Comparison of ENCODE assay signal across 16 cellular contexts in the genomic region with DNA sequence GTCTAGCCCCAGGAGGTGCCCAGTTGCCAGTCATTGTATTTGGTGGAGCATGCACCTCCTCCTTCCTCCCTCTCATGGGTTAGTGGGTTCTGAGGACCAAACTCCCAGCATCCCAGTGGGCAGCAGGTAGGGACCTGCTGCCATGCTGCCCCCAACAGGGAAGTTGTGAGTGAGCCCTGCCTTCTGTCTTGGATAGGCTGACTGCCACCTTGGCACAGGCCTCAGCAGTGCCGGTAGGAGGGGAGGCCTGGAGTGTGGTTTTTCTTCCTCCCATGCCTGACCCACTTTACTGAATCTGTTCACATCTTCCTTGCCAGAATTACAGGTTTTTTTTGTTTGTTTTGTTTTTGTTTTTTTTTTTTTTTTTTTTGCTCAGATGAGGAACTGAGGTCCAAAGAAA. TPM values are rescaled to one million over a fixed set of nuclear protein-coding genes. Genes with fewer than 3 reads are reported as not detected.
DNase-seq lines count a peak whose midpoint lies in the region; ATAC-seq lines count a peak whose summit lies in the region.
"Had no signal": no experiment of that assay in that cellular context is flagged by ENCODE, and none has a peak within 500 bp of the region (broad histone marks: within the 10 kb centered on the region; RNA-seq: fewer than 3 reads in every experiment).

No MANE protein-coding gene starts in this region.

- no peaks in the 10 kb centered on the region for H3K9me3 Mint-ChIP-seq in activated naive CD4-positive, alpha-beta T cell treated with anti-CD3 and anti-CD28 coated beads, Interleukin-2, amount 50 U/mL, for 24 hours

- peaks cover 74% of the 10 kb centered on the region for H3K4me1 Mint-ChIP-seq in activated naive CD4-positive, alpha-beta T cell treated with anti-CD3 and anti-CD28 coated beads, Interleukin-2, amount 50 U/mL, for 24 hours
- peaks cover 70% of the 10 kb centered on the region for H3K4me1 Mint-ChIP-seq in T-helper 17 cell

- peak overlapping the region; percentile 88 for H3K27ac Mint-ChIP-seq in activated naive CD4-positive, alpha-beta T cell treated with anti-CD3 and anti-CD28 coated beads, Interleukin-2, amount 50 U/mL, for 24 hours
- H3K27ac Mint-ChIP-seq in T-helper 17 cell, result peak overlapping the region; percentile 96

- no peaks in the 10 kb centered on the region for H3K9me3 ChIP-seq in T-helper 17 cell (ENCODE audit: control insufficient read depth, low read length, poor library complexity, severe bottlenecking)
- H3K9me3 ChIP-seq: pancreas, SJCRH30, tibial nerve had no signal

- ATAC-seq in T-helper 17 cell, result peak; percentile 44
- no peak for ATAC-seq in GM18907 (IDR thresholded peaks at IDR 0.05; ENCODE audit: unreplicated experiment)
- ATAC-seq in GM19023 (IDR thresholded peaks at IDR 0.05; ENCODE audit: unreplicated experiment), result no peak

- no peaks in the 10 kb centered on the region for H3K27me3 Mint-ChIP-seq in activated naive CD4-positive, alpha-beta T cell treated with anti-CD3 and anti-CD28 coated beads, Interleukin-2, amount 50 U/mL, for 24 hours
- no peaks in the 10 kb centered on the region for H3K27me3 Mint-ChIP-seq in T-helper 17 cell

- no peak for DNase-seq in activated naive CD4-positive, alpha-beta T cell treated with anti-CD3 and anti-CD28 coated beads, Interleukin-2, amount 50 U/mL, for 16 hours
- DNase-seq in T-helper 17 cell (no peak), NCI-H510A (lab: John Stamatoyannopoulos, UW) (no peak)
- DNase-seq: DMS 273 treated with DMSO at 0.1 percent for 48 hours; effector CD8-positive, alpha-beta T cell; foreskin melanocyte; NCI-H2029; NCI-H82; pancreas; SJCRH30 had no signal

- H3K36me3 Mint-ChIP-seq in activated naive CD4-positive, alpha-beta T cell treated with anti-CD3 and anti-CD28 coated beads, Interleukin-2, amount 50 U/mL, for 24 hours, result peaks cover 25% of the 10 kb centered on the region
- H3K36me3 Mint-ChIP-seq in T-helper 17 cell (ENCODE audit: low read depth), result peaks cover 15% of the 10 kb centered on the region

- peak overlapping the region; percentile 51 for H3K4me3 Mint-ChIP-seq in activated naive CD4-positive, alpha-beta T cell treated with anti-CD3 and anti-CD28 coated beads, Interleukin-2, amount 50 U/mL, for 24 hours
- H3K4me3 Mint-ChIP-seq in T-helper 17 cell, result peak overlapping the region; percentile 79

- peak overlapping the region; percentile 75 for H3K27ac ChIP-seq in cingulate gyrus (ENCODE audit: low read depth, low read length)
- peak overlapping the region; percentile 66 for H3K27ac ChIP-seq in temporal lobe (ENCODE audit: low read depth, low read length)
- H3K27ac ChIP-seq: pancreas, SJCRH30 had no signal

RNA-seq across cellular contexts. Expression of gene PLCG1, which starts 24.5 kb away (rescaled TPM):
- total RNA-seq in T-helper 17 cell (100 to 1,000 TPM; 420 to 428 TPM), temporal lobe (82.1 TPM)
